In genomic region chr6:1624071-1624847, GRCh38 we compare ENCODE assay signal across 8 cellular contexts. TPM values are rescaled to one million over a fixed set of nuclear protein-coding genes. Genes with fewer than 3 reads are reported as not detected.
A peak's percentile ranks its signal among the peaks of the same experiment; 100 is the strongest.
DNase-seq lines count a peak whose midpoint lies in the region; ATAC-seq lines count a peak whose summit lies in the region.

No MANE protein-coding gene starts in this region.

- H3K4me1 Mint-ChIP-seq in activated naive CD8-positive, alpha-beta T cell treated with anti-CD3 and anti-CD28 coated beads, Interleukin-2, amount 50 U/mL, for 24 hours: peaks cover 13% of the 10 kb centered on the region

- no peak overlapping the region for H3K27ac ChIP-seq in GM23248

- H3K27me3 Mint-ChIP-seq in activated naive CD8-positive, alpha-beta T cell treated with anti-CD3 and anti-CD28 coated beads, Interleukin-2, amount 50 U/mL, for 24 hours: peaks cover 62% of the 10 kb centered on the region

- DNase-seq in GM23248: no peak
- peak; percentile 31 for DNase-seq in activated naive CD8-positive, alpha-beta T cell treated with anti-CD3 and anti-CD28 coated beads, Interleukin-2, amount 50 U/mL, for 24 hours
- peak; percentile 39 for DNase-seq in stimulated activated naive CD8-positive, alpha-beta T cell treated with anti-CD3 and anti-CD28 coated beads, Interleukin-15, Interleukin-2, amounts not matched to agents 100 U/mL and 50 U/mL, for 24 hours
- DNase-seq in SW 1271 (lab: John Stamatoyannopoulos, UW): no peak
- no peak for DNase-seq in GM19238 (ENCODE audit: insufficient read length, low spot score)
- DNase-seq in central memory CD4-positive, alpha-beta T cell: no peak
- no peak for DNase-seq in HCEC 1CT

- H3K79me2 ChIP-seq in GM23248 (ENCODE audit: insufficient read depth): no peaks in the 10 kb centered on the region

- peaks cover 12% of the 10 kb centered on the region for H3K27me3 ChIP-seq in GM23248 (replicated peaks; ENCODE audit: insufficient read depth)

- H3K9ac ChIP-seq in GM23248: peak overlapping the region; percentile 69

- no peaks in the 10 kb centered on the region for H3K9me3 ChIP-seq in GM23248 (ENCODE audit: low read depth)
- H3K9me3 ChIP-seq in iPS-18c (ENCODE audit: control insufficient read depth, insufficient read depth, low read length): peaks cover 2% of the 10 kb centered on the region

- H3K27ac Mint-ChIP-seq in activated naive CD8-positive, alpha-beta T cell treated with anti-CD3 and anti-CD28 coated beads, Interleukin-2, amount 50 U/mL, for 24 hours: no peak overlapping the region

- H3K36me3 ChIP-seq in GM23248 (ENCODE audit: low read depth): no peaks in the 10 kb centered on the region

- H3K4me1 ChIP-seq in GM23248 (ENCODE audit: insufficient read depth): no peaks in the 10 kb centered on the region

- H3K9me3 Mint-ChIP-seq in activated naive CD8-positive, alpha-beta T cell treated with anti-CD3 and anti-CD28 coated beads, Interleukin-2, amount 50 U/mL, for 24 hours: no peaks in the 10 kb centered on the region

- WGBS in GM23248 (ENCODE audit: low coverage in 1 of 2, low lambda C conversion rate in 2 of 2, missing lambda C conversion rate in 2 of 2), 2 experiments: 41 to 46% methylated on average over 56 to 64 of the region's 65 CpGs

- peak overlapping the region; percentile 89 for H2AFZ ChIP-seq in GM23248

- H3K9me2 ChIP-seq in GM23248 (ENCODE audit: insufficient read depth): no peaks in the 10 kb centered on the region

- H3F3A ChIP-seq in GM23248 (ENCODE audit: insufficient read depth): no peaks in the 10 kb centered on the region

- H3K4me3 Mint-ChIP-seq in activated naive CD8-positive, alpha-beta T cell treated with anti-CD3 and anti-CD28 coated beads, Interleukin-2, amount 50 U/mL, for 24 hours: no peak overlapping the region

- in situ Hi-C loops in GM23248 (cut with MboI): no loop called here

- peak overlapping the region; percentile 97 for H3K4me2 ChIP-seq in GM23248 (ENCODE audit: unreplicated experiment)

- peak overlapping the region; percentile 89 for H3K4me3 ChIP-seq in GM23248
- H3K4me3 ChIP-seq in iPS-18c (ENCODE audit: insufficient read depth, low read depth, low read length): peak overlapping the region; percentile 45; the same call in 1 of the 2 replicates

- ATAC-seq in activated naive CD8-positive, alpha-beta T cell treated with anti-CD3 and anti-CD28 coated beads, Interleukin-2, amount 50 U/mL, for 24 hours: peak; percentile 58
- peak; percentile 50 for ATAC-seq in stimulated activated naive CD8-positive, alpha-beta T cell treated with anti-CD3 and anti-CD28 coated beads, Interleukin-15, Interleukin-2, amounts not matched to agents 100 U/mL and 50 U/mL, for 24 hours

- H3K36me3 Mint-ChIP-seq in activated naive CD8-positive, alpha-beta T cell treated with anti-CD3 and anti-CD28 coated beads, Interleukin-2, amount 50 U/mL, for 24 hours (ENCODE audit: low read depth): peaks cover 7% of the 10 kb centered on the region

- H4K20me1 ChIP-seq in GM23248 (ENCODE audit: insufficient read depth): no peaks in the 10 kb centered on the region

RNA-seq across cellular contexts. Expression of gene FOXC1, which starts 14.5 kb away (rescaled TPM):
- 11.1 and 13.2 TPM in 2 replicates for total RNA-seq in GM23248 (2014; rRNA removed; shearing (Covaris generic))
- polyA plus RNA-seq in GM23248 (2016; fragmentation: Nextera tagmentation; extraction: Ambion mirVana): 3.3 and 3.5 TPM in 2 replicates

Comparison
In these comparisons a context has a peak if more than half of its experiments do, and no peak if none do; other contexts are left out.
1. DNase-seq: peak in activated naive CD8-positive, alpha-beta T cell treated with anti-CD3 and anti-CD28 coated beads, Interleukin-2, amount 50 U/mL, for 24 hours (single experiment) and stimulated activated naive CD8-positive, alpha-beta T cell treated with anti-CD3 and anti-CD28 coated beads, Interleukin-15, Interleukin-2, amounts not matched to agents 100 U/mL and 50 U/mL, for 24 hours (single experiment); none in GM23248 (single experiment), SW 1271 (0 of 2), GM19238 (single experiment), central memory CD4-positive, alpha-beta T cell (single experiment) and HCEC 1CT (single experiment).